In the genomic region with DNA sequence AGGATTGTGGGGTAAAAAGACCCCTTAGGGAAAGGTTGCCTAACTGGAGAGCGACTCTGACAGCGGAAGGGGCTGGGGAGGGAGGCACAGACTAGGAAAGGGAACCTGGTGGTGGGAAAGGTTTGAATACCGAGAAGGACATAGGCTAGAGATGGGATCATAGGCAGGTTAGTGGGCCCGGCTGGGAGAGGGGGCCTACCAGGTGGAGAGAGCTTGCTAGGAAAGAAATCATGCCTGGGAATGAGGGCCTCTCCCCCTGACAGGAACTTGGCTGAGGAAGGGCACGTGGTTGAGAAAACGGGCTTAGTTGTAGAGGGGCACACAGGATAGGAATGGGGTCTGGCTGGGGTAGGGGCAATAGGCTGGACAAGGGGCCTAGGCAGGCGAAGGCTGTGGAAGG, we compare ENCODE assay signal across 37 cellular contexts. TPM values are rescaled to one million over a fixed set of nuclear protein-coding genes. Genes with fewer than 3 reads are reported as not detected.
"Had no signal": no experiment of that assay in that cellular context is flagged by ENCODE, and none has a peak within 500 bp of the region (broad histone marks: within the 10 kb centered on the region; RNA-seq: fewer than 3 reads in every experiment).

No MANE protein-coding gene starts in this region.

- DNase-seq: Karpas-422, Kasumi-1, KG1, MG63, MM.1S, MV-4-11, NCI-H1048, NCI-H1092, NCI-H1092 treated with DMSO at 0.1 percent for 48 hours, NCI-H1105, NCI-H1105 treated with DMSO at 0.1 percent for 48 hours, NCI-H1417, NCI-H1417 treated with DMSO at 0.1 percent for 48 hours, NCI-H1436, NCI-H1436 treated with DMSO at 0.1 percent for 48 hours, NCI-H146, NCI-H1694, NCI-H1694 treated with DMSO at 0.1 percent for 48 hours, NCI-H187, NCI-H187 treated with DMSO at 0.1 percent for 48 hours, NCI-H1930, NCI-H2029, NCI-H2029 treated with DMSO at 0.1 percent for 48 hours, NCI-H2081, NCI-H2081 treated with DMSO at 0.1 percent for 48 hours, NCI-H2107, NCI-H2171, NCI-H2227 treated with DMSO at 0.1 percent for 48 hours, NCI-H226, NCI-H345, NCI-H446, NCI-H446 treated with DMSO at 0.1 percent for 48 hours, NCI-H510A had no signal

RNA-seq across cellular contexts. Expression of gene OTUD6A, which starts 4.4 kb away (rescaled TPM):
- total RNA-seq: LHCN-M2, M059J, MCF 10A, NCI-H460 had no signal

RNA-seq across cellular contexts. Expression of gene AWAT2, which starts 16.9 kb away (rescaled TPM):
- total RNA-seq: LHCN-M2, M059J, NCI-H460 had no signal
